In the genomic region with DNA sequence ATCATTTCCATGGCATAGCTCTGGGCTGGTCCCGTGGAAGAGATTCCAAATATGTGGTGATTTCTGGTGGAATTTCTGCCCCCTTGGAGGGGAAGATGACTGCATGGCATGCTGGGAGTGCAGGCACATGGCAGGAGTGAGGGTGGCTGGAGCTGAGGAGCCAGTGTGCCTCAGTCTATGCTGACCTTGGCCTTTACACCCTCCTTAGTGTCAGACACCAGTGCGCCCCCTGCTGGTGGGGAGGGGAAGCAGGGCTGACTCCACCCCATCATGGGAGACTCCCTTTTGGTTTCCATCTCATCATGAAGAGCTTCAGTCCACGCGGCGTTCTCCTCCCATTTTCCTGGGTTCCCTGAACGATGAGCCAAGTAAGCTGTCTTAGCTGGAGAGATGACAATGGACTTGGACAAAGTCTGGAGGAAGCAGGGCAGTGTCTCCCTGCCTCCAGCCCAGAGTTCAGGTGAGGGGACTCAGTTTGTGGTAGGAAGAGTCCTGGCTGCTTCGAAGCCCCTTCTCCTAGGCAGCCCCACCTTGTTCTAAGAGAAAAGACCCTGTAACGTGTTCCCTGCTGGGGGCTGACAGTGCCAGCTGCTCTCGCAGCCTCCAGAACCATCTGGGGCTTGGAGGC, we compare ENCODE assay signal across 1 cellular context.
TF ChIP-seq lines count a peak whose summit lies in the region.

No MANE protein-coding gene starts in this region.

TF ChIP-seq in HCT116, 20 proteins besides CTCF, POLR2A, EP300 and RAD21 (continued from another document):
- TF ChIP-seq REST (IDR thresholded peaks at IDR 0.05; ENCODE audit: low read depth) (no peak), MAX (IDR thresholded peaks at IDR 0.05) (no peak), CBX3 (IDR thresholded peaks at IDR 0.05; ENCODE audit: low read depth) (no peak), FOSL1 (IDR thresholded peaks at IDR 0.05; ENCODE audit: low read depth) (no peak), SRF (IDR thresholded peaks at IDR 0.05; ENCODE audit: low read depth) (no peak)
- TF ChIP-seq, protein P1, sequence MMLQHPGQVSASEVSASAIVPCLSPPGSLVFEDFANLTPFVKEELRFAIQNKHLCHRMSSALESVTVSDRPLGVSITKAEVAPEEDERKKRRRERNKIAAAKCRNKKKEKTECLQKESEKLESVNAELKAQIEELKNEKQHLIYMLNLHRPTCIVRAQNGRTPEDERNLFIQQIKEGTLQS (IDR thresholded peaks at IDR 0.05) = no peak
